ENCODE assay signal across 10 cellular contexts in the genomic region with DNA sequence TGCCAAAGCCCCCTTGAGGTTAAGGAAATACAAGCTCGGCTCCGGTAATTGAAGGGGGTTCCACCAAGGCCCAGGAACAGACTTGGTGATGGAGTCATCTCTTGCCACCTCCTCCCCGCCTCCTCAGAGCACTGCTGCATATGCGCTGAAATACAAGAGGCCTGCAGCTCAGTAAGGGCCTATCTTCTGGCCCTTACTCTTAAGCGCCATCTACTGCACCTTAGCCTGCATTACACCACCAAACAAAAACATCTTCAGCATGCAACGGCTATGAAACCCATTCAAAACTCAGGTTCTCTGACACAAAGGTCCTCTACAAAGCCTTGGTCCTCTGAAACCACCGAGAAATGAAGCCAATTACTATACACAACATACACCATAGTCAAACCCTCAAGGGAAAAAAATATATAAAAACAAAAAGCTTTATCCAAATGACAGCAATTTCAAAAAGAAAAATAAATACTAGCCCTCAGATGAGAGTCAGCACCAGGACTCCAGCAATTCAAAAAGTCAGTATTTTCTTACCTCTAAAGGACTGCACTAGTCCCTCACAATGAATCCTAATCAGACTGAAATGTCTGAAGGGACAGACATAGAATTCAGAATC.
DNase-seq lines count a peak whose midpoint lies in the region; ATAC-seq and TF ChIP-seq lines count a peak whose summit lies in the region.
"Had no signal": no experiment of that assay in that cellular context is flagged by ENCODE, and none has a peak within 500 bp of the region (broad histone marks: within the 10 kb centered on the region; RNA-seq: fewer than 3 reads in every experiment).

No MANE protein-coding gene starts in this region.

- no peaks in the 10 kb centered on the region for H3K4me1 ChIP-seq in PC-3 (ENCODE audit: insufficient read depth, low read length)

- no peaks in the 10 kb centered on the region for H4K20me1 ChIP-seq in PC-3 (ENCODE audit: low read length)

- no peak overlapping the region for H2AFZ ChIP-seq in PC-3 (ENCODE audit: low read length)

- H3K79me2 ChIP-seq in PC-3 (ENCODE audit: low read length), result no peaks in the 10 kb centered on the region

- no peak overlapping the region for H3K4me2 ChIP-seq in PC-3 (ENCODE audit: low read length)

- no peak overlapping the region for H3K4me3 Mint-ChIP-seq in glutamatergic neuron (ENCODE audit: unreplicated experiment)
- H3K4me3 Mint-ChIP-seq: immature natural killer cell had no signal

- peaks cover 2% of the 10 kb centered on the region for H3K27me3 Mint-ChIP-seq in glutamatergic neuron (ENCODE audit: unreplicated experiment)

- DNase-seq in COLO668 (lab: John Stamatoyannopoulos, UW; ENCODE audit: unreplicated experiment), result peak; percentile 34
- no peak for DNase-seq in GM13977 (ENCODE audit: low spot score)
- peak; percentile 52 for DNase-seq in PC-3
- DNase-seq in glutamatergic neuron, result no peak
- no peak for DNase-seq in effector CD8-positive, alpha-beta T cell (lab: John Stamatoyannopoulos, UW)
- DNase-seq in posterior cingulate gyrus, result no peak
- DNase-seq: immature natural killer cell had no signal

- CTCF ChIA-PET in PC-3 (lab: Charles Lee), result interaction anchor here (0.6 kb wide), 1 partner anchor 394 kb away, joined by 4 read pairs; a partner anchor contains a TSS

- no peak overlapping the region for H3K27ac ChIP-seq in PC-3 (ENCODE audit: low read length)
- H3K27ac ChIP-seq: SK-N-MC had no signal

- no peaks in the 10 kb centered on the region for H3K4me1 Mint-ChIP-seq in glutamatergic neuron (ENCODE audit: low read depth, unreplicated experiment)
- H3K4me1 Mint-ChIP-seq: immature natural killer cell had no signal

- no peaks in the 10 kb centered on the region for H3K36me3 ChIP-seq in PC-3 (ENCODE audit: low read depth, low read length)

- H3K9ac ChIP-seq in PC-3 (ENCODE audit: low read length), result no peak overlapping the region

- no peak overlapping the region for H3K27ac Mint-ChIP-seq in glutamatergic neuron (ENCODE audit: unreplicated experiment)
- H3K27ac Mint-ChIP-seq: immature natural killer cell had no signal

- H3F3A ChIP-seq in PC-3 (ENCODE audit: low read length, unreplicated experiment), result no peaks in the 10 kb centered on the region

- TF ChIP-seq CTCF in GM13977 (IDR thresholded peaks at IDR 0.05; ENCODE audit: extremely low read depth, insufficient read depth, missing control alignments) (peak; percentile 47), PC-3 (conservative IDR thresholded peaks at IDR 0.05; ENCODE audit: low read depth, low read length) (peak; percentile 65), glutamatergic neuron (IDR thresholded peaks at IDR 0.05; ENCODE audit: partially characterized antibody, unreplicated experiment) (peak; percentile 38)

- intact Hi-C loops in PC-3 (cut with micrococcal nuclease), result loop anchor here (2.0 kb wide), 1 partner anchor 240 kb away; no protein-coding TSS in a partner anchor
- intact Hi-C loops in posterior cingulate gyrus (cut with DNase I), result no loop called here

- H3K9me2 ChIP-seq in PC-3 (replicated peaks; ENCODE audit: low read length), result no peaks in the 10 kb centered on the region

- POLR2A ChIA-PET in PC-3 (lab: Charles Lee; ENCODE audit: unreplicated experiment), result no interaction called here

- peaks cover 28% of the 10 kb centered on the region for H3K36me3 Mint-ChIP-seq in glutamatergic neuron (ENCODE audit: unreplicated experiment)
- H3K36me3 Mint-ChIP-seq: immature natural killer cell had no signal

- H3K9me3 ChIP-seq in PC-3 (ENCODE audit: low read length), result no peaks in the 10 kb centered on the region

- BruUV-seq in PC-3 (replicated peaks; lab: Mats Ljungman, UMichigan), result no TSS peak

- in situ Hi-C loops in GM13977 (cut with MboI; ENCODE audit: low pct_unique_long_range_greater_than_20kb, low sequenced_read_pairs, unreplicated experiment), result no loop called here

- peaks cover 3% of the 10 kb centered on the region for H3K9me3 Mint-ChIP-seq in glutamatergic neuron (ENCODE audit: unreplicated experiment)

- H3K4me3 ChIP-seq in PC-3 (ENCODE audit: low read length), result no peak overlapping the region
- H3K4me3 ChIP-seq: SK-N-MC had no signal

- peaks cover 8% of the 10 kb centered on the region; the same call in 1 of the 2 replicates for H3K27me3 ChIP-seq in PC-3 (ENCODE audit: low read length)

- ATAC-seq in PC-3 (peak; percentile 48; the same call in 1 of the 2 replicates), GM19035 (IDR thresholded peaks at IDR 0.05; ENCODE audit: unreplicated experiment) (no peak), HG03354 (IDR thresholded peaks at IDR 0.05; ENCODE audit: poor library complexity, severe bottlenecking, unreplicated experiment) (no peak)

Comparison
In these comparisons a context has a peak if more than half of its experiments do, and no peak if none do; other contexts are left out.
1. DNase-seq: peak in COLO668 (single experiment) and PC-3 (single experiment); none in GM13977 (single experiment), glutamatergic neuron (single experiment), effector CD8-positive, alpha-beta T cell (single experiment) and posterior cingulate gyrus (0 of 10).
2. Peak in every context shown above with its lines, with median percentiles within 50 percentile points of each other: CTCF ChIP-seq.